ENCODE assay signal across 12 cellular contexts in genomic region chr1:65170511-65171142, GRCh38. TPM values are rescaled to one million over a fixed set of nuclear protein-coding genes. Genes with fewer than 3 reads are reported as not detected.
DNase-seq lines count a peak whose midpoint lies in the region; ATAC-seq, FAIRE-seq and TF ChIP-seq lines count a peak whose summit lies in the region.
"Had no signal": no experiment of that assay in that cellular context is flagged by ENCODE, and none has a peak within 500 bp of the region (broad histone marks: within the 10 kb centered on the region; RNA-seq: fewer than 3 reads in every experiment).

No MANE protein-coding gene starts in this region.

- H3K4me3 ChIP-seq in psoas muscle (peak overlapping the region; percentile 13), small intestine (ENCODE audit: low read depth in 1 of 2, low read length in 2 of 2) (no peak overlapping the region), mesendoderm (ENCODE audit: low read length) (no peak overlapping the region)
- H3K4me3 ChIP-seq: skin epidermis, upper lobe of left lung had no signal

- no peak overlapping the region for H3K18ac ChIP-seq in mesendoderm (ENCODE audit: low read length)

- H4K8ac ChIP-seq in mesendoderm (ENCODE audit: low read depth, low read length): no peak overlapping the region

- peaks cover 18% of the 10 kb centered on the region for H3K4me1 ChIP-seq in psoas muscle
- no peaks in the 10 kb centered on the region for H3K4me1 ChIP-seq in small intestine (ENCODE audit: control insufficient read depth in 2 of 2, insufficient read depth in 1 of 2, low read depth in 1 of 2, low read length in 1 of 2)
- peaks cover 5% of the 10 kb centered on the region for H3K4me1 ChIP-seq in mesendoderm (ENCODE audit: control insufficient read depth, low read depth, low read length)

- H3K23ac ChIP-seq in mesendoderm (ENCODE audit: low read length): no peak overlapping the region

- ATAC-seq in psoas muscle (peak; percentile 62 to 76 (median 67)), HG03097 (IDR thresholded peaks at IDR 0.05; ENCODE audit: low FRiP score, unreplicated experiment) (no peak)

- H3K27ac ChIP-seq in psoas muscle: no peak overlapping the region
- H3K27ac ChIP-seq in small intestine (ENCODE audit: low read depth in 1 of 2, low read length in 1 of 2): no peak overlapping the region
- H3K27ac ChIP-seq in mesendoderm (ENCODE audit: low read depth, low read length): no peak overlapping the region

- peaks cover 11% of the 10 kb centered on the region for H3K79me2 ChIP-seq in mesendoderm (ENCODE audit: control insufficient read depth, insufficient read depth, low read length)

- no peak overlapping the region for H4K5ac ChIP-seq in mesendoderm (ENCODE audit: low read length)

- no peak overlapping the region for H2BK120ac ChIP-seq in mesendoderm (ENCODE audit: low read depth, low read length)

- H3K27me3 ChIP-seq in psoas muscle (ENCODE audit: insufficient read depth in 3 of 3, low read length in 2 of 3) (no peaks in the 10 kb centered on the region), small intestine (ENCODE audit: control insufficient read depth in 2 of 2, insufficient read depth in 2 of 2, low read length in 2 of 2) (no peaks in the 10 kb centered on the region), mesendoderm (ENCODE audit: insufficient read depth, low read length, poor library complexity) (no peaks in the 10 kb centered on the region)
- H3K27me3 ChIP-seq: upper lobe of left lung had no signal

- H3K56ac ChIP-seq in mesendoderm (ENCODE audit: low read length): no peak overlapping the region

- H3K79me1 ChIP-seq in mesendoderm (ENCODE audit: low read length): no peaks in the 10 kb centered on the region

- H3K9me3 ChIP-seq in psoas muscle: no peaks in the 10 kb centered on the region
- H3K9me3 ChIP-seq in small intestine (ENCODE audit: control insufficient read depth, low read depth): no peaks in the 10 kb centered on the region
- H3K9me3 ChIP-seq: upper lobe of left lung had no signal

- DNase-seq in DMS 273 treated with DMSO at 0.1 percent for 48 hours (lab: John Stamatoyannopoulos, UW) (peak; percentile 67), SIG-M5 (lab: John Stamatoyannopoulos, UW) (peak; percentile 34), fibroblast of peridontal ligament (ENCODE audit: extremely low read depth) (peak; percentile 10), psoas muscle (peak in 1 of 2 donors; percentile 35), small intestine (no peak), mesendoderm (no peak), T-helper 1 cell (no peak)
- DNase-seq: Calu3, NCI-H2029 treated with DMSO at 0.1 percent for 48 hours had no signal

- no peak overlapping the region for H3K4me2 ChIP-seq in mesendoderm (ENCODE audit: low read length)

- no peak for TF ChIP-seq CTCF in psoas muscle (IDR thresholded peaks at IDR 0.05)

- no peak overlapping the region for H2BK5ac ChIP-seq in mesendoderm (ENCODE audit: low read length)

- H3K9ac ChIP-seq in mesendoderm (ENCODE audit: low read length): no peak overlapping the region

- H3K36me3 ChIP-seq in psoas muscle (ENCODE audit: insufficient read depth in 1 of 2, low read depth in 1 of 2): no peaks in the 10 kb centered on the region
- no peaks in the 10 kb centered on the region for H3K36me3 ChIP-seq in small intestine (ENCODE audit: control insufficient read depth in 2 of 2, insufficient read depth in 2 of 2, low read length in 2 of 2)
- no peaks in the 10 kb centered on the region for H3K36me3 ChIP-seq in mesendoderm (ENCODE audit: control insufficient read depth, insufficient read depth, low read length)
- H3K36me3 ChIP-seq: upper lobe of left lung had no signal

- H2BK15ac ChIP-seq in mesendoderm (replicated peaks; ENCODE audit: low read depth): no peak overlapping the region

- no peak for FAIRE-seq in small intestine (lab: Jason Lieb, UNC)

- intact Hi-C loops in psoas muscle (cut with DNase I): no loop called here

- WGBS in psoas muscle, 3 donors: 28 to 42% (median 29%) methylated on average over 10 of the region's 10 CpGs
- WGBS in small intestine, 3 donors: 61 to 72% (median 65%) methylated on average over 10 of the region's 10 CpGs
- WGBS in mesendoderm (ENCODE audit: extremely low coverage, insufficient coverage, low lambda C conversion rate): no CpG with 5 or more reads among the region's 10 CpGs

- no peak overlapping the region for H3K4ac ChIP-seq in mesendoderm (ENCODE audit: low read depth, low read length)

- H2AK5ac ChIP-seq in mesendoderm (ENCODE audit: low read length): no peak overlapping the region

RNA-seq across cellular contexts. Expression of gene AK4, which starts 22.6 kb away (rescaled TPM):
- 10 to 100 TPM in 2 of 4 donors, 1 to 10 TPM in 2; 1.1 to 29.0 (median 12.3) TPM for total RNA-seq in psoas muscle
- polyA plus RNA-seq in psoas muscle: 1 to 10 TPM in 1 of 3 donors, under 1 TPM in 2; 0.37 to 1.4 (median 0.82) TPM
- polyA plus RNA-seq in small intestine: 1 to 10 TPM; 2.0 to 6.7 (median 2.4) TPM
- 73.7 TPM for polyA plus RNA-seq in mesendoderm (2013, experiment 1 of 2)
- polyA plus RNA-seq in mesendoderm (2013, experiment 2 of 2): 75.7 TPM

Comparison
In these comparisons a context has a peak if more than half of its experiments do, and no peak if none do; other contexts are left out.
1. DNase-seq: peak in DMS 273 treated with DMSO at 0.1 percent for 48 hours (single experiment), SIG-M5 (single experiment) and fibroblast of peridontal ligament (single experiment); none in small intestine (single experiment), mesendoderm (single experiment) and T-helper 1 cell (0 of 5).